In the genomic region with DNA sequence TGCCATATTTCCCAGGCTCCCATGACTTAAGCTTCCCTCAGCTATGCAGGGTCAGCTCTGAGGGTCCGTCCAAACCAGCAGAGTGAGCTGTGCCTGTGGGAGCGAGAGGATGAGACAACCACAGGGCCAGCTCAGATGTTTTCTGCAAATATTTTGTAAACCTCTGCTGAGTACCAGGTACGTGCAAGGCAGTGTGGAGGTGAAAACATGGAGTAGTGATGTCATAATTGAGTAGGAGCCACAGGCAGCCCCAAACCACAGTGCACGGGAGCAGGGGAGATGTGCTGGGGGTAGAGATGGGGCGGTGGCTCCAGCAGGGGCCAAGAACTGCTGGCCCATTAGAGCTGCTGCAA, we compare ENCODE assay signal across 24 cellular contexts.
"Had no signal": no experiment of that assay in that cellular context is flagged by ENCODE, and none has a peak within 500 bp of the region (broad histone marks: within the 10 kb centered on the region; RNA-seq: fewer than 3 reads in every experiment).

No MANE protein-coding gene starts in this region.

- H3K27me3 ChIP-seq: MG63, SJSA1 had no signal

- H3K4me3 ChIP-seq: MG63, SJSA1, SK-N-MC had no signal

- H3K9me3 ChIP-seq: MG63, SJSA1 had no signal

- H3K36me3 ChIP-seq: MG63, SJSA1 had no signal

- FAIRE-seq: HTR-8/SVneo, RCC 7860 had no signal

- H3K27ac ChIP-seq: HL-60, SJSA1, SK-N-MC had no signal

- DNase-seq: KBM-7, MG63, NCI-H1092, NCI-H1105 treated with DMSO at 0.1 percent for 48 hours, NCI-H1417 treated with DMSO at 0.1 percent for 48 hours, NCI-H146, NCI-H1694 treated with DMSO at 0.1 percent for 48 hours, NCI-H1930, NCI-H2081, NCI-H2107, NCI-H2227 treated with DMSO at 0.1 percent for 48 hours, NCI-H446, NCI-H510A, NCI-H524 treated with DMSO at 0.1 percent for 48 hours, NCI-H69, NCI-H774, Right ventricle myocardium superior, RPMI8226, SIG-M5 had no signal
